In genomic region chr3:9147215-9147895, GRCh38 we compare ENCODE assay signal across 1 cellular context.
A peak's percentile ranks its signal among the peaks of the same experiment; 100 is the strongest.
TF ChIP-seq lines count a peak whose summit lies in the region.

No MANE protein-coding gene starts in this region.

TF ChIP-seq in GM12878, 131 proteins besides CTCF, POLR2A, EP300 and RAD21 (continued from another document):
- TF ChIP-seq ZNF592 (IDR thresholded peaks at IDR 0.05) (no peak), MTA2 (IDR thresholded peaks at IDR 0.05; ENCODE audit: low read depth) (peak; percentile 79), BMI1 (IDR thresholded peaks at IDR 0.05; ENCODE audit: borderline replicate concordance) (no peak), E2F8 (IDR thresholded peaks at IDR 0.05; ENCODE audit: low read depth, partially characterized antibody) (no peak), SUZ12 (IDR thresholded peaks at IDR 0.05; ENCODE audit: unreplicated experiment) (no peak), POLR2AphosphoS5 (IDR thresholded peaks at IDR 0.05; ENCODE audit: low read length) (no peak), ZBTB40 (IDR thresholded peaks at IDR 0.05; ENCODE audit: borderline replicate concordance) (no peak)
